ENCODE assay signal across 10 cellular contexts in genomic region chr10:100327007-100327700, GRCh38. TPM values are rescaled to one million over a fixed set of nuclear protein-coding genes. Genes with fewer than 3 reads are reported as not detected.
DNase-seq lines count a peak whose midpoint lies in the region; ATAC-seq and TF ChIP-seq lines count a peak whose summit lies in the region.
"Had no signal": no experiment of that assay in that cellular context is flagged by ENCODE, and none has a peak within 500 bp of the region (broad histone marks: within the 10 kb centered on the region; RNA-seq: fewer than 3 reads in every experiment).

No MANE protein-coding gene starts in this region.

- no peak overlapping the region for H3K9ac ChIP-seq in SU-DHL-6 (ENCODE audit: low read length)

- no peaks in the 10 kb centered on the region for H3K79me2 ChIP-seq in SU-DHL-6 (ENCODE audit: insufficient read depth, low read length)

- peak overlapping the region; percentile 28 for H2AFZ ChIP-seq in SU-DHL-6 (ENCODE audit: low read depth, low read length, severe bottlenecking)

- H3K27ac ChIP-seq in SU-DHL-6 (ENCODE audit: low read depth, low read length) (no peak overlapping the region), breast epithelium (no peak overlapping the region), esophagus muscularis mucosa (replicated peaks in 1 of 4) (no peak overlapping the region)
- H3K27ac ChIP-seq: skin epidermis had no signal

- H3K9me2 ChIP-seq in SU-DHL-6 (replicated peaks; ENCODE audit: insufficient read depth, low read length), result no peaks in the 10 kb centered on the region

- H3K4me1 ChIP-seq in breast epithelium (no peaks in the 10 kb centered on the region), esophagus muscularis mucosa (peaks cover 0 to 2% (median 0%) of the 10 kb centered on the region in 4 donors)

- 33% methylated on average over 8 of the region's 8 CpGs for whole genome bisulfite sequencing in esophagus muscularis mucosa

- intact Hi-C loops in breast epithelium (cut with DNase I; ENCODE audit: low total_unique reads), result no loop called here
- intact Hi-C loops in esophagus muscularis mucosa (cut with DNase I), result no loop called here

- no peak for TF ChIP-seq CTCF in GM12864 (IDR thresholded peaks at IDR 0.05; ENCODE audit: low read depth, low read length, missing control alignments)
- TF ChIP-seq CTCF in SU-DHL-6 (IDR thresholded peaks at IDR 0.05; ENCODE audit: insufficient read depth, low read length, poor library complexity, severe bottlenecking), result no peak
- no peak for TF ChIP-seq CTCF in breast epithelium (IDR thresholded peaks at IDR 0.05)
- TF ChIP-seq CTCF in esophagus muscularis mucosa (IDR thresholded peaks at IDR 0.05), result no peak

- no peaks in the 10 kb centered on the region for H3K27me3 ChIP-seq in SU-DHL-6 (ENCODE audit: low read length)
- peaks cover 0 to 29% of the 10 kb centered on the region in 2 donors for H3K27me3 ChIP-seq in breast epithelium
- H3K27me3 ChIP-seq in esophagus muscularis mucosa, result peaks cover 0 to 73% (median 4%) of the 10 kb centered on the region in 4 donors

- H3K4me2 ChIP-seq in SU-DHL-6 (ENCODE audit: low read depth, low read length, poor library complexity, severe bottlenecking), result peak overlapping the region; percentile 7

- no peak for TF ChIP-seq EP300 in esophagus muscularis mucosa (IDR thresholded peaks at IDR 0.05)

- no peaks in the 10 kb centered on the region for H3K36me3 ChIP-seq in SU-DHL-6 (ENCODE audit: low read length)
- no peaks in the 10 kb centered on the region for H3K36me3 ChIP-seq in breast epithelium
- no peaks in the 10 kb centered on the region for H3K36me3 ChIP-seq in esophagus muscularis mucosa

- H4K20me1 ChIP-seq in SU-DHL-6 (ENCODE audit: low read depth, low read length), result no peaks in the 10 kb centered on the region

- no peak for TF ChIP-seq POLR2A in breast epithelium (IDR thresholded peaks at IDR 0.05)
- TF ChIP-seq POLR2A in esophagus muscularis mucosa (IDR thresholded peaks at IDR 0.05; ENCODE audit: low read depth), result no peak

- ATAC-seq in GM19395 (IDR thresholded peaks at IDR 0.05; ENCODE audit: unreplicated experiment) (peak; percentile 99), HG03196 (IDR thresholded peaks at IDR 0.05; ENCODE audit: unreplicated experiment) (peak; percentile 93)

- no peaks in the 10 kb centered on the region for H3F3A ChIP-seq in SU-DHL-6 (ENCODE audit: insufficient read depth)

- H3K9me3 ChIP-seq in SU-DHL-6 (ENCODE audit: insufficient read depth, low read length), result no peaks in the 10 kb centered on the region
- H3K9me3 ChIP-seq in breast epithelium, result no peaks in the 10 kb centered on the region
- no peaks in the 10 kb centered on the region for H3K9me3 ChIP-seq in esophagus muscularis mucosa

- DNase-seq in GM12864 (ENCODE audit: low read depth) (peak; percentile 82), mucosa of gallbladder (ENCODE audit: low spot score) (peak; percentile 18), A172 (ENCODE audit: low spot score) (no peak), breast epithelium (ENCODE audit: low spot score in 2 of 2) (no peak), esophagus muscularis mucosa (ENCODE audit: extremely low spot score) (no peak)

- H3K4me3 ChIP-seq in GM12864 (ENCODE audit: low read depth, low read length), result no peak overlapping the region; the same call in 1 of the 2 replicates
- no peak overlapping the region for H3K4me3 ChIP-seq in SU-DHL-6 (ENCODE audit: insufficient read depth, low read length, poor library complexity, severe bottlenecking)
- H3K4me3 ChIP-seq in breast epithelium, result no peak overlapping the region
- no peak overlapping the region for H3K4me3 ChIP-seq in esophagus muscularis mucosa
- H3K4me3 ChIP-seq: skin epidermis had no signal

RNA-seq across cellular contexts. Expression of gene PKD2L1, which starts 2.9 kb away (rescaled TPM):
- total RNA-seq in mucosa of gallbladder, result not detected
- total RNA-seq in A172 (2014; rRNA removed; shearing (Covaris generic)), result not detected in 2 replicates
- total RNA-seq in breast epithelium, result 1 to 10 TPM in 1 of 3 donors, under 1 TPM in 1, not detected in 1; 0.32 to 1.5 TPM
- total RNA-seq in esophagus muscularis mucosa, result not detected
- total RNA-seq: LHCN-M2 had no signal

RNA-seq across cellular contexts. Expression of gene SCD, which starts 19.9 kb away (rescaled TPM):
- 97.0 TPM for total RNA-seq in mucosa of gallbladder
- total RNA-seq in A172 (2014; rRNA removed; shearing (Covaris generic)), result 249 and 398 TPM in 2 replicates
- 100 to 1,000 TPM in 2 of 3 donors, 10 to 100 TPM in 1; 72.8 to 461 (median 112) TPM for total RNA-seq in breast epithelium
- total RNA-seq in esophagus muscularis mucosa, result 10 to 100 TPM in 1 of 4 donors, 1 to 10 TPM in 3; 7.1 to 16.8 (median 9.1) TPM

RNA-seq across cellular contexts. Expression of gene BLOC1S2, which starts 40.7 kb away (rescaled TPM):
- total RNA-seq in mucosa of gallbladder (25.5 TPM), breast epithelium (10 to 100 TPM; 25.9 to 28.0 (median 26.5) TPM), esophagus muscularis mucosa (10 to 100 TPM; 11.2 to 23.4 (median 17.5) TPM)
- total RNA-seq in A172 (2014; rRNA removed; shearing (Covaris generic)), result 113 and 127 TPM in 2 replicates

RNA-seq across cellular contexts. Expression of gene CWF19L1, which starts 59.7 kb away (rescaled TPM):
- 14.0 TPM for total RNA-seq in mucosa of gallbladder
- 47.1 and 54.3 TPM in 2 replicates for total RNA-seq in A172 (2014; rRNA removed; shearing (Covaris generic))
- 10 to 100 TPM; 22.6 to 31.2 (median 25.2) TPM for total RNA-seq in breast epithelium
- 10 to 100 TPM; 11.6 to 16.4 (median 12.4) TPM for total RNA-seq in esophagus muscularis mucosa

Comparison
In these comparisons a context has a peak if more than half of its experiments do, and no peak if none do; other contexts are left out.
1. DNase-seq: peak in GM12864 (single experiment) and mucosa of gallbladder (single experiment); none in A172 (single experiment), breast epithelium (0 of 2) and esophagus muscularis mucosa (single experiment).